12 cellular contexts compared by ENCODE assay signal in genomic region chr3:45635475-45636256, GRCh38. TPM values are rescaled to one million over a fixed set of nuclear protein-coding genes. Genes with fewer than 3 reads are reported as not detected.
DNase-seq lines count a peak whose midpoint lies in the region; ATAC-seq, FAIRE-seq and TF ChIP-seq lines count a peak whose summit lies in the region.
"Had no signal": no experiment of that assay in that cellular context is flagged by ENCODE, and none has a peak within 500 bp of the region (broad histone marks: within the 10 kb centered on the region; RNA-seq: fewer than 3 reads in every experiment).

No MANE protein-coding gene starts in this region.

- peak overlapping the region; percentile 80 for H3K27ac ChIP-seq in HUES64 (ENCODE audit: low read depth, low read length)
- peak overlapping the region; percentile 9 to 33 for H3K27ac ChIP-seq in left lung
- no peak overlapping the region for H3K27ac ChIP-seq in vagina
- H3K27ac ChIP-seq: parathyroid adenoma had no signal

- peak; percentile 71 for DNase-seq in AG08396 (ENCODE audit: low spot score)
- DNase-seq in choroid plexus epithelial cell (ENCODE audit: low read depth): peak; percentile 91
- no peak for DNase-seq in left lung
- DNase-seq in GM19239 (ENCODE audit: insufficient read length, low spot score): no peak
- no peak for DNase-seq in DMS53 treated with DMSO at 0.1 percent for 48 hours (lab: John Stamatoyannopoulos, UW; ENCODE audit: unreplicated experiment)
- no peak for DNase-seq in vagina (ENCODE audit: extremely low spot score in 2 of 2)
- DNase-seq in GM19240 (ENCODE audit: insufficient read length, low spot score): no peak
- DNase-seq: COR-L47, NCI-H2081 had no signal

- intact Hi-C loops in left lung (cut with DNase I): no loop called here
- intact Hi-C loops in vagina (cut with DNase I): no loop called here

- TF ChIP-seq POLR2A in vagina (IDR thresholded peaks at IDR 0.05): no peak

- WGBS in HUES64: 55% methylated on average over 3 of the region's 4 CpGs

- TF ChIP-seq CTCF in choroid plexus epithelial cell (conservative IDR thresholded peaks at IDR 0.05; ENCODE audit: low read depth, low read length) (no peak), left lung (IDR thresholded peaks at IDR 0.05) (no peak), vagina (IDR thresholded peaks at IDR 0.05) (no peak)

- ATAC-seq in left lung: peak; percentile 70

- H3K27me3 ChIP-seq in HUES64 (ENCODE audit: insufficient read depth, low read length): no peaks in the 10 kb centered on the region
- no peaks in the 10 kb centered on the region for H3K27me3 ChIP-seq in left lung
- no peaks in the 10 kb centered on the region for H3K27me3 ChIP-seq in vagina

- H3K4me1 ChIP-seq in HUES64 (ENCODE audit: insufficient read depth, low read length): peaks cover 33% of the 10 kb centered on the region
- peaks cover 4 to 55% of the 10 kb centered on the region in 2 donors for H3K4me1 ChIP-seq in left lung
- peaks cover 5% of the 10 kb centered on the region for H3K4me1 ChIP-seq in vagina

- H3K36me3 ChIP-seq in HUES64 (ENCODE audit: insufficient read depth, low read length): peaks cover 9% of the 10 kb centered on the region
- peaks cover 3 to 18% of the 10 kb centered on the region in 2 donors for H3K36me3 ChIP-seq in left lung
- no peaks in the 10 kb centered on the region for H3K36me3 ChIP-seq in vagina

- FAIRE-seq in GM19239 (lab: Jason Lieb, UNC): no peak
- FAIRE-seq: frontal cortex had no signal

- H3K9me3 ChIP-seq in HUES64 (ENCODE audit: insufficient read depth, low read depth, low read length) (no peaks in the 10 kb centered on the region), left lung (no peaks in the 10 kb centered on the region), vagina (no peaks in the 10 kb centered on the region)

- H3K9ac ChIP-seq in HUES64 (ENCODE audit: low read depth, low read length): peak overlapping the region; percentile 44
- H3K9ac ChIP-seq: parathyroid adenoma had no signal

- H3K4me3 ChIP-seq in HUES64 (ENCODE audit: low read length) (no peak overlapping the region), choroid plexus epithelial cell (ENCODE audit: low read depth, low read length) (no peak overlapping the region), left lung (no peak overlapping the region), vagina (no peak overlapping the region)

RNA-seq across cellular contexts. Expression of gene LIMD1, which starts 41.1 kb away (rescaled TPM):
- polyA plus RNA-seq in HUES64 (2013, experiment 1 of 2): 11.8 TPM
- polyA plus RNA-seq in HUES64 (2013, experiment 2 of 2): 10.6 TPM
- total RNA-seq in left lung (100 to 1,000 TPM in 1 of 2 donors, 10 to 100 TPM in 1; 68.0 to 104 TPM), vagina (16.2 TPM)

RNA-seq across cellular contexts. Expression of gene SACM1L, which starts 53.5 kb away (rescaled TPM):
- polyA plus RNA-seq in HUES64 (2013, experiment 1 of 2): 34.1 TPM
- polyA plus RNA-seq in HUES64 (2013, experiment 2 of 2): 33.5 TPM
- 10 to 100 TPM; 58.2 to 69.8 TPM for total RNA-seq in left lung
- 32.7 TPM for total RNA-seq in vagina

Comparison
In these comparisons a context has a peak if more than half of its experiments do, and no peak if none do; other contexts are left out.
1. DNase-seq: peak in AG08396 (single experiment) and choroid plexus epithelial cell (single experiment); none in left lung (0 of 2), GM19239 (single experiment), DMS53 treated with DMSO at 0.1 percent for 48 hours (single experiment), vagina (0 of 2) and GM19240 (single experiment).